Comparison of ENCODE assay signal across 14 cellular contexts in genomic region chr3:66402596-66403267, GRCh38.
A peak's percentile ranks its signal among the peaks of the same experiment; 100 is the strongest.
DNase-seq lines count a peak whose midpoint lies in the region; TF ChIP-seq lines count a peak whose summit lies in the region.
"Had no signal": no experiment of that assay in that cellular context is flagged by ENCODE, and none has a peak within 500 bp of the region (broad histone marks: within the 10 kb centered on the region; RNA-seq: fewer than 3 reads in every experiment).

No MANE protein-coding gene starts in this region.

- H3K9me3 ChIP-seq in breast epithelium (no peaks in the 10 kb centered on the region), uterus (no peaks in the 10 kb centered on the region)
- H3K9me3 ChIP-seq: SJCRH30 had no signal

- intact Hi-C loops in breast epithelium (cut with DNase I; ENCODE audit: low total_unique reads) = loop anchor here (10.0 kb wide), 1 partner anchor 392 kb away; no protein-coding TSS in a partner anchor
- intact Hi-C loops in MCF 10A (cut with micrococcal nuclease) = loop anchor here (10.0 kb wide), 1 partner anchor 128 kb away; no protein-coding TSS in a partner anchor
- intact Hi-C loops in uterus (cut with DNase I; ENCODE audit: low total_unique reads) = loop anchor here (10.0 kb wide), 2 partner anchors 102 to 412 kb away; partner anchors contain the start of gene LRIG1

- DNase-seq in breast epithelium (ENCODE audit: low spot score in 2 of 2) (peak in 1 of 2 donors; percentile 66), MCF 10A (ENCODE audit: unreplicated experiment) (no peak), chondrocyte (ENCODE audit: low spot score) (no peak), osteocyte (ENCODE audit: extremely low spot score, unreplicated experiment) (no peak), uterus (peak; percentile 11 to 23), SHP77 (lab: John Stamatoyannopoulos, UW) (no peak), globus pallidus (ENCODE audit: low spot score) (no peak), NCI-H774 (lab: John Stamatoyannopoulos, UW) (no peak)
- DNase-seq: activated CD8-positive, alpha-beta memory T cell treated with anti-CD3 and anti-CD28 coated beads, Interleukin-2, amount 50 U/mL, for 48 hours; DMS53; NCI-H2081 treated with DMSO at 0.1 percent for 48 hours; right cardiac atrium; SJCRH30 had no signal

- H3K4me1 ChIP-seq in breast epithelium = peaks cover 0 to 8% of the 10 kb centered on the region in 2 donors
- no peaks in the 10 kb centered on the region for H3K4me1 ChIP-seq in uterus

- H3K4me3 ChIP-seq in breast epithelium (no peak overlapping the region), uterus (no peak overlapping the region)
- H3K4me3 ChIP-seq: SJCRH30 had no signal

- no peaks in the 10 kb centered on the region for H3K27me3 Mint-ChIP-seq in MCF 10A (ENCODE audit: insufficient read depth, unreplicated experiment)
- no peaks in the 10 kb centered on the region for H3K27me3 Mint-ChIP-seq in chondrocyte (ENCODE audit: low read depth)
- no peaks in the 10 kb centered on the region for H3K27me3 Mint-ChIP-seq in osteocyte (ENCODE audit: unreplicated experiment)

- H3K36me3 Mint-ChIP-seq in MCF 10A (ENCODE audit: insufficient read depth, unreplicated experiment) (peaks cover 23% of the 10 kb centered on the region), chondrocyte (ENCODE audit: low read depth) (peaks cover 28% of the 10 kb centered on the region), osteocyte (ENCODE audit: unreplicated experiment) (peaks cover 38% of the 10 kb centered on the region)

- CTCF ChIA-PET in MCF 10A (lab: Yijun Ruan, JAX) = interaction anchor here (0.6 to 16.7 kb wide), 5 partner anchors 11 to 417 kb away, joined by 3 to 604 read pairs (median 3); no protein-coding TSS in a partner anchor

- no peaks in the 10 kb centered on the region for H3K27me3 ChIP-seq in breast epithelium
- H3K27me3 ChIP-seq in uterus = no peaks in the 10 kb centered on the region
- H3K27me3 ChIP-seq: SJCRH30 had no signal

- no peaks in the 10 kb centered on the region for H3K9me3 Mint-ChIP-seq in MCF 10A (ENCODE audit: unreplicated experiment)
- H3K9me3 Mint-ChIP-seq in chondrocyte (ENCODE audit: low read depth) = no peaks in the 10 kb centered on the region
- no peaks in the 10 kb centered on the region for H3K9me3 Mint-ChIP-seq in osteocyte (ENCODE audit: unreplicated experiment)

- H3K36me3 ChIP-seq in breast epithelium (no peaks in the 10 kb centered on the region), uterus (no peaks in the 10 kb centered on the region)
- H3K36me3 ChIP-seq: SJCRH30 had no signal

- no TSS peak for BruUV-seq in MCF 10A (replicated peaks; lab: Mats Ljungman, UMichigan)

- H3K4me3 Mint-ChIP-seq in MCF 10A (ENCODE audit: unreplicated experiment) (no peak overlapping the region), chondrocyte (ENCODE audit: unreplicated experiment) (no peak overlapping the region), osteocyte (ENCODE audit: unreplicated experiment) (no peak overlapping the region)

- TF ChIP-seq POLR2A in breast epithelium (IDR thresholded peaks at IDR 0.05) (no peak), uterus (IDR thresholded peaks at IDR 0.05) (no peak)

- H3K27ac ChIP-seq in breast epithelium (peak overlapping the region; percentile 42 to 50), uterus (peak overlapping the region in 1 of 2 donors; percentile 28)
- H3K27ac ChIP-seq: SJCRH30, VCaP had no signal

- H3K4me1 Mint-ChIP-seq in MCF 10A (ENCODE audit: insufficient read depth, unreplicated experiment) (peaks cover 6% of the 10 kb centered on the region), chondrocyte (ENCODE audit: low read depth) (peaks cover 84% of the 10 kb centered on the region), osteocyte (ENCODE audit: unreplicated experiment) (peaks cover 83% of the 10 kb centered on the region)

- no peak for TF ChIP-seq CTCF in breast epithelium (IDR thresholded peaks at IDR 0.05)
- no peak for TF ChIP-seq CTCF in MCF 10A (IDR thresholded peaks at IDR 0.05; ENCODE audit: unreplicated experiment)
- TF ChIP-seq CTCF in chondrocyte (IDR thresholded peaks at IDR 0.05) = no peak
- no peak for TF ChIP-seq CTCF in osteocyte (IDR thresholded peaks at IDR 0.05)
- no peak for TF ChIP-seq CTCF in uterus (IDR thresholded peaks at IDR 0.05)

- H3K27ac Mint-ChIP-seq in MCF 10A (ENCODE audit: low read depth, unreplicated experiment) (no peak overlapping the region), chondrocyte (ENCODE audit: unreplicated experiment) (peak overlapping the region; percentile 91), osteocyte (ENCODE audit: unreplicated experiment) (peak overlapping the region; percentile 76)

- POLR2A ChIA-PET in MCF 10A (lab: Yijun Ruan, JAX) = no interaction called here

Comparison
In these comparisons a context has a peak if more than half of its experiments do, and no peak if none do; other contexts are left out.
1. DNase-seq: peak in uterus (2 of 2); none in MCF 10A (single experiment), chondrocyte (single experiment), osteocyte (single experiment), SHP77 (0 of 2), globus pallidus (single experiment) and NCI-H774 (single experiment).